8 cellular contexts compared by ENCODE assay signal in genomic region chrX:150486011-150486410, GRCh38.
A peak's percentile ranks its signal among the peaks of the same experiment; 100 is the strongest.
DNase-seq lines count a peak whose midpoint lies in the region; ATAC-seq, FAIRE-seq and TF ChIP-seq lines count a peak whose summit lies in the region.

No MANE protein-coding gene starts in this region.

- peak; percentile 90 for FAIRE-seq in A549 (lab: Jason Lieb, UNC)

- no peak overlapping the region for H3K4me3 ChIP-seq in A549

- H3K27ac ChIP-seq in A549, result no peak overlapping the region

- H3K4me2 ChIP-seq in A549, result no peak overlapping the region

- no peak for TF ChIP-seq EP300 in A549 (IDR thresholded peaks at IDR 0.05)

- no peaks in the 10 kb centered on the region for H3K9me3 ChIP-seq in A549

- H3K4me1 ChIP-seq in A549, result peaks cover 12% of the 10 kb centered on the region

- CTCF ChIA-PET in A549 (lab: Yijun Ruan, JAX), result interaction anchor here (0.7 to 8.7 kb wide), 19 partner anchors 9 to 546 kb away, joined by 3 to 48 read pairs (median 6); no protein-coding TSS in a partner anchor

- peak; percentile 60 to 64 for TF ChIP-seq RAD21 in A549 (conservative IDR thresholded peaks at IDR 0.05 in 1 of 2, IDR thresholded peaks at IDR 0.05 in 1 of 2)

- DNase-seq in A549 (ENCODE audit: low read depth in 1 of 2, low spot score in 1 of 2) (peak; percentile 45 to 62), NCI-H1105 treated with DMSO at 0.1 percent for 48 hours (lab: John Stamatoyannopoulos, UW) (peak; percentile 50), occipital lobe (lab: John Stamatoyannopoulos, UW) (peak; percentile 13)
- DNase-seq in activated CD8-positive, alpha-beta memory T cell treated with anti-CD3 and anti-CD28 coated beads, Interleukin-2, amount 50 U/mL, for 4 hours, result peak; percentile 47

- 60% methylated on average over 3 of the region's 3 CpGs for WGBS in A549 (ENCODE audit: missing lambda C conversion rate)

- ATAC-seq in A549 (peak; percentile 88 to 96), esophagus mucosa (peak; percentile 60), HG03039 (IDR thresholded peaks at IDR 0.05; ENCODE audit: unreplicated experiment) (no peak), GM18517 (IDR thresholded peaks at IDR 0.05; ENCODE audit: unreplicated experiment) (no peak)

- TF ChIP-seq CTCF in A549 (IDR thresholded peaks at IDR 0.05) (peak; percentile 58), GM12874 (IDR thresholded peaks at IDR 0.05; ENCODE audit: insufficient read depth, low read depth, low read length) (peak; percentile 61)

- no peak for TF ChIP-seq POLR2A in A549 (IDR thresholded peaks at IDR 0.05; ENCODE audit: low read length)

- POLR2A ChIA-PET in A549 (lab: Yijun Ruan, JAX), result no interaction called here

TF ChIP-seq in A549, 52 proteins besides CTCF, POLR2A, EP300 and RAD21:
- peak; percentile 73 for TF ChIP-seq SMC3 (IDR thresholded peaks at IDR 0.05)
- TF ChIP-seq FOSL2 (IDR thresholded peaks at IDR 0.05), result no peak
- TF ChIP-seq FOSL2 (CRISPR knock-in tag; IDR thresholded peaks at IDR 0.05), result no peak
TF ChIP-seq in A549: peak in this region for 1.

Comparison
In these comparisons a context has a peak if more than half of its experiments do, and no peak if none do; other contexts are left out.
1. ATAC-seq: peak in A549 (2 of 2) and esophagus mucosa (single experiment); none in HG03039 (single experiment) and GM18517 (single experiment).
2. Peak in every context shown above with its lines, with median percentiles within 50 percentile points of each other: DNase-seq.